ENCODE assay signal across 8 cellular contexts in genomic region chr3:170357176-170357919, GRCh38. TPM values are rescaled to one million over a fixed set of nuclear protein-coding genes. Genes with fewer than 3 reads are reported as not detected.
DNase-seq lines count a peak whose midpoint lies in the region; ATAC-seq and TF ChIP-seq lines count a peak whose summit lies in the region.

A gene with protein sequence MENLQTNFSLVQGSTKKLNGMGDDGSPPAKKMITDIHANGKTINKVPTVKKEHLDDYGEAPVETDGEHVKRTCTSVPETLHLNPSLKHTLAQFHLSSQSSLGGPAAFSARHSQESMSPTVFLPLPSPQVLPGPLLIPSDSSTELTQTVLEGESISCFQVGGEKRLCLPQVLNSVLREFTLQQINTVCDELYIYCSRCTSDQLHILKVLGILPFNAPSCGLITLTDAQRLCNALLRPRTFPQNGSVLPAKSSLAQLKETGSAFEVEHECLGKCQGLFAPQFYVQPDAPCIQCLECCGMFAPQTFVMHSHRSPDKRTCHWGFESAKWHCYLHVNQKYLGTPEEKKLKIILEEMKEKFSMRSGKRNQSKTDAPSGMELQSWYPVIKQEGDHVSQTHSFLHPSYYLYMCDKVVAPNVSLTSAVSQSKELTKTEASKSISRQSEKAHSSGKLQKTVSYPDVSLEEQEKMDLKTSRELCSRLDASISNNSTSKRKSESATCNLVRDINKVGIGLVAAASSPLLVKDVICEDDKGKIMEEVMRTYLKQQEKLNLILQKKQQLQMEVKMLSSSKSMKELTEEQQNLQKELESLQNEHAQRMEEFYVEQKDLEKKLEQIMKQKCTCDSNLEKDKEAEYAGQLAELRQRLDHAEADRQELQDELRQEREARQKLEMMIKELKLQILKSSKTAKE (plus strand): TSS chr3:170357715. CDS start chr3:170360332, 2,617 bp downstream.

- H3K27me3 Mint-ChIP-seq in T-cell (no peaks in the 10 kb centered on the region), type B pancreatic cell (no peaks in the 10 kb centered on the region)

- DNase-seq in GM13976 (ENCODE audit: low spot score): peak; percentile 89
- DNase-seq in NCI-H1436 treated with DMSO at 0.1 percent for 48 hours (lab: John Stamatoyannopoulos, UW): peak; percentile 80
- peak; percentile 86 to 99 (median 98) for DNase-seq in T-cell
- DNase-seq in cardiac septum (ENCODE audit: low spot score): peak; percentile 99
- peak; percentile 91 to 99 (median 94) for DNase-seq in posterior cingulate gyrus
- peak; percentile 93 for DNase-seq in type B pancreatic cell (ENCODE audit: extremely low spot score, unreplicated experiment)

- POLR2A ChIA-PET in T-cell (lab: Charles Lee): interaction anchor here (0.6 to 2.4 kb wide), 16 partner anchors 9 to 1102 kb away, joined by 3 to 20 read pairs (median 4); partner anchors contain the start of genes PHC3 (in 1 of the 2) and RPL22L1 (in 1 of the 2)

- H3K27ac Mint-ChIP-seq in T-cell (peak within 1 kb of the TSS; percentile 94 to 98), type B pancreatic cell (peak within 1 kb of the TSS; percentile 95)

- 0 to 1% (median 1%) methylated on average over 53 to 106 of the region's 110 CpGs for WGBS in adipose tissue, 3 donors

- CTCF ChIA-PET in T-cell (lab: Charles Lee): interaction anchor here (0.6 to 2.2 kb wide), 5 partner anchors 8 to 584 kb away, joined by 3 to 9 read pairs (median 5); partner anchors contain the start of gene MYNN (in 1 of the 2)

- H3K27ac ChIP-seq in adipose tissue (ENCODE audit: low read depth, low read length): peak within 1 kb of the TSS; percentile 99

- H3K4me3 Mint-ChIP-seq in T-cell: peak within 1 kb of the TSS; percentile 79 to 90 (median 89)
- peak within 1 kb of the TSS; percentile 92 for H3K4me3 Mint-ChIP-seq in type B pancreatic cell

- in situ Hi-C loops in GM13976 (cut with MboI; ENCODE audit: low sequenced_read_pairs, unreplicated experiment): no loop called here

- H3K9me3 Mint-ChIP-seq in T-cell (peaks cover 0 to 5% (median 2%) of the 10 kb centered on the region in 3 donors), type B pancreatic cell (no peaks in the 10 kb centered on the region)

- intact Hi-C loops in cardiac septum (cut with DNase I): loop anchor here (5.0 to 10.0 kb wide), 3 partner anchors 45 to 593 kb away; partner anchors contain the start of genes ACTRT3, PRKCI and TERC
- intact Hi-C loops in posterior cingulate gyrus (cut with DNase I): loop anchor here (5.0 kb wide), 2 partner anchors 135 to 175 kb away; partner anchors contain the start of genes PHC3 and PRKCI

- H3K4me1 Mint-ChIP-seq in T-cell (peaks cover 46 to 71% (median 51%) of the 10 kb centered on the region in 3 donors), type B pancreatic cell (ENCODE audit: unreplicated experiment) (peaks cover 33% of the 10 kb centered on the region)

- ATAC-seq in HG02852 (IDR thresholded peaks at IDR 0.05; ENCODE audit: unreplicated experiment) (peak; percentile 53), T-cell (replicated peaks in 1 of 4) (peak; percentile 78 to 82 (median 81))

- no peak for TF ChIP-seq CTCF in GM13976 (IDR thresholded peaks at IDR 0.05; ENCODE audit: borderline replicate concordance, control extremely low read depth, extremely low read depth, insufficient read depth, missing control alignments)
- TF ChIP-seq CTCF in type B pancreatic cell (conservative IDR thresholded peaks at IDR 0.05): peak; percentile 26

- H3K36me3 Mint-ChIP-seq in T-cell: peaks cover 28% of the 10 kb centered on the region
- H3K36me3 Mint-ChIP-seq in type B pancreatic cell: peaks cover 19% of the 10 kb centered on the region

RNA-seq across cellular contexts. Expression of the gene that starts here (rescaled TPM):
- total RNA-seq in T-cell (10 to 100 TPM; 69.1 to 97.7 (median 78.5) TPM), cardiac septum (37.3 TPM), type B pancreatic cell (ENCODE audit: low replicate concordance) (28.1 and 35.7 TPM in 2 replicates)
- 10 to 100 TPM in 2 of 3 donors, 1 to 10 TPM in 1; 3.4 to 16.0 (median 13.3) TPM for polyA plus RNA-seq in adipose tissue

Comparison
In these comparisons a context has a peak if more than half of its experiments do, and no peak if none do; other contexts are left out.
1. Peak in every context shown above with its lines: DNase-seq, ATAC-seq and H3K27ac ChIP-seq.